In genomic region chr7:45349102-45349501, GRCh38 we compare ENCODE assay signal across 17 cellular contexts.
DNase-seq lines count a peak whose midpoint lies in the region; ATAC-seq, FAIRE-seq and TF ChIP-seq lines count a peak whose summit lies in the region.
"Had no signal": no experiment of that assay in that cellular context is flagged by ENCODE, and none has a peak within 500 bp of the region (broad histone marks: within the 10 kb centered on the region; RNA-seq: fewer than 3 reads in every experiment).

No MANE protein-coding gene starts in this region.

- no peaks in the 10 kb centered on the region for H3K9me2 ChIP-seq in GM23338 (ENCODE audit: insufficient read depth)

- H3K79me2 ChIP-seq in GM23338 (replicated peaks; ENCODE audit: insufficient read depth), result no peaks in the 10 kb centered on the region

- H3K4me3 ChIP-seq in GM23338, result no peak overlapping the region
- H3K4me3 ChIP-seq: BLaER1 treated with 17β-estradiol and CSF1 and Interleukin-3, amounts not matched to agents 10 nM and 100 nM; GM23248 had no signal

- no peak overlapping the region for H2AFZ ChIP-seq in GM23338
- H2AFZ ChIP-seq: GM23248 had no signal

- no peak overlapping the region for H3K4me2 ChIP-seq in GM23338
- H3K4me2 ChIP-seq: BLaER1 treated with 17β-estradiol and CSF1 and Interleukin-3, amounts not matched to agents 10 nM and 100 nM had no signal

- FAIRE-seq in GM19239 (lab: Jason Lieb, UNC), result no peak
- FAIRE-seq: GM12891, HTR-8/SVneo had no signal

- no peaks in the 10 kb centered on the region for H3K9me3 Mint-ChIP-seq in GM23338
- no peaks in the 10 kb centered on the region for H3K9me3 Mint-ChIP-seq in progenitor cell of endocrine pancreas (ENCODE audit: low read depth)
- no peaks in the 10 kb centered on the region for H3K9me3 Mint-ChIP-seq in HFFc6

- H4K20me1 ChIP-seq in GM23338 (replicated peaks; ENCODE audit: insufficient read depth), result no peaks in the 10 kb centered on the region; the same call in 1 of the 2 replicates
- H4K20me1 ChIP-seq: BLaER1 treated with 17β-estradiol and CSF1 and Interleukin-3, amounts not matched to agents 10 nM and 100 nM had no signal

- ATAC-seq in GM23338 (no peak), left lobe of liver (no peak)

- no peak for TF ChIP-seq EP300 in Ishikawa (IDR thresholded peaks at IDR 0.05; ENCODE audit: borderline replicate concordance)

- TF ChIP-seq CTCF in GM23338 (conservative IDR thresholded peaks at IDR 0.05; ENCODE audit: low read depth in 2 of 2) (no peak), progenitor cell of endocrine pancreas (IDR thresholded peaks at IDR 0.05; ENCODE audit: unreplicated experiment) (no peak), HFFc6 (IDR thresholded peaks at IDR 0.05) (no peak)

- H3K27ac ChIP-seq in GM23338 (ENCODE audit: low read depth), result no peak overlapping the region
- H3K27ac ChIP-seq: BLaER1 treated with 17β-estradiol and CSF1 and Interleukin-3, amounts not matched to agents 10 nM and 100 nM; GM23248 had no signal

- H3K4me1 ChIP-seq in GM23338 (ENCODE audit: insufficient read depth), result no peaks in the 10 kb centered on the region
- H3K4me1 ChIP-seq: BLaER1 treated with 17β-estradiol and CSF1 and Interleukin-3, amounts not matched to agents 10 nM and 100 nM had no signal

- H3K4me1 Mint-ChIP-seq in GM23338 (peaks cover 5% of the 10 kb centered on the region), progenitor cell of endocrine pancreas (ENCODE audit: low read depth) (peaks cover 1% of the 10 kb centered on the region), HFFc6 (ENCODE audit: low read depth) (peaks cover 15% of the 10 kb centered on the region)
- H3K4me1 Mint-ChIP-seq: CD4-positive, CD25-positive, alpha-beta regulatory T cell had no signal

- H3K27me3 ChIP-seq in GM23338 (ENCODE audit: insufficient read depth), result no peaks in the 10 kb centered on the region
- H3K27me3 ChIP-seq: BLaER1 treated with 17β-estradiol and CSF1 and Interleukin-3, amounts not matched to agents 10 nM and 100 nM had no signal

- H3K27ac Mint-ChIP-seq in GM23338, result no peak overlapping the region
- peak overlapping the region; percentile 21 for H3K27ac Mint-ChIP-seq in progenitor cell of endocrine pancreas
- no peak overlapping the region for H3K27ac Mint-ChIP-seq in HFFc6
- H3K27ac Mint-ChIP-seq: CD4-positive, CD25-positive, alpha-beta regulatory T cell had no signal

- no peaks in the 10 kb centered on the region for H3F3A ChIP-seq in GM23338 (replicated peaks; ENCODE audit: low read depth)

- H3K36me3 Mint-ChIP-seq in GM23338 (ENCODE audit: low read depth) (no peaks in the 10 kb centered on the region), progenitor cell of endocrine pancreas (ENCODE audit: insufficient read depth) (no peaks in the 10 kb centered on the region), HFFc6 (ENCODE audit: low read depth) (no peaks in the 10 kb centered on the region)
- H3K36me3 Mint-ChIP-seq: CD4-positive, CD25-positive, alpha-beta regulatory T cell had no signal

- H3K27me3 Mint-ChIP-seq in GM23338 (ENCODE audit: insufficient read depth, low read depth, poor library complexity) (no peaks in the 10 kb centered on the region), progenitor cell of endocrine pancreas (peaks cover 6% of the 10 kb centered on the region), HFFc6 (ENCODE audit: insufficient read depth) (peaks cover 19% of the 10 kb centered on the region)

- DNase-seq in GM23338 (ENCODE audit: low spot score), result no peak
- peak; percentile 32 for DNase-seq in left lobe of liver (ENCODE audit: low spot score)
- DNase-seq in progenitor cell of endocrine pancreas (ENCODE audit: low spot score, unreplicated experiment), result no peak
- DNase-seq in activated CD4-positive, alpha-beta T cell treated with anti-CD3 and anti-CD28 coated beads, Interleukin-2, amount 50 U/mL, for 48 hours, result no peak
- DNase-seq in HFFc6, result no peak
- DNase-seq in GM19239 (ENCODE audit: insufficient read length, low spot score), result no peak
- no peak for DNase-seq in activated CD8-positive, alpha-beta memory T cell treated with anti-CD3 and anti-CD28 coated beads for 24 hours
- DNase-seq: AML-193; CD4-positive, CD25-positive, alpha-beta regulatory T cell; DMS 273 treated with DMSO at 0.1 percent for 48 hours; GM23248; H7; KG1 had no signal

- H3K4me3 Mint-ChIP-seq in GM23338, result no peak overlapping the region
- H3K4me3 Mint-ChIP-seq in progenitor cell of endocrine pancreas (ENCODE audit: low read depth), result no peak overlapping the region
- no peak overlapping the region for H3K4me3 Mint-ChIP-seq in HFFc6
- H3K4me3 Mint-ChIP-seq: CD4-positive, CD25-positive, alpha-beta regulatory T cell had no signal

- H3K36me3 ChIP-seq in GM23338 (ENCODE audit: insufficient read depth), result no peaks in the 10 kb centered on the region
- H3K36me3 ChIP-seq: BLaER1 treated with 17β-estradiol and CSF1 and Interleukin-3, amounts not matched to agents 10 nM and 100 nM had no signal

- no peak for TF ChIP-seq RAD21 in Ishikawa (IDR thresholded peaks at IDR 0.05; ENCODE audit: low read depth)

TF ChIP-seq in GM23338, 12 proteins besides CTCF, POLR2A, EP300 and RAD21 (continues in another document):
- TF ChIP-seq ZNF114 (CRISPR knock-in tag; IDR thresholded peaks at IDR 0.05), result no peak
- no peak for TF ChIP-seq ETS1 (IDR thresholded peaks at IDR 0.05)
- TF ChIP-seq JUNB (IDR thresholded peaks at IDR 0.05; ENCODE audit: unreplicated experiment), result no peak
- no peak for TF ChIP-seq CREB1 (CRISPR knock-in tag; IDR thresholded peaks at IDR 0.05; ENCODE audit: low read depth)

TF ChIP-seq in Ishikawa, 13 proteins besides CTCF, POLR2A, EP300 and RAD21:
- no peak for TF ChIP-seq ZBTB7A (IDR thresholded peaks at IDR 0.05; ENCODE audit: low read depth)
- TF ChIP-seq, protein P1, sequence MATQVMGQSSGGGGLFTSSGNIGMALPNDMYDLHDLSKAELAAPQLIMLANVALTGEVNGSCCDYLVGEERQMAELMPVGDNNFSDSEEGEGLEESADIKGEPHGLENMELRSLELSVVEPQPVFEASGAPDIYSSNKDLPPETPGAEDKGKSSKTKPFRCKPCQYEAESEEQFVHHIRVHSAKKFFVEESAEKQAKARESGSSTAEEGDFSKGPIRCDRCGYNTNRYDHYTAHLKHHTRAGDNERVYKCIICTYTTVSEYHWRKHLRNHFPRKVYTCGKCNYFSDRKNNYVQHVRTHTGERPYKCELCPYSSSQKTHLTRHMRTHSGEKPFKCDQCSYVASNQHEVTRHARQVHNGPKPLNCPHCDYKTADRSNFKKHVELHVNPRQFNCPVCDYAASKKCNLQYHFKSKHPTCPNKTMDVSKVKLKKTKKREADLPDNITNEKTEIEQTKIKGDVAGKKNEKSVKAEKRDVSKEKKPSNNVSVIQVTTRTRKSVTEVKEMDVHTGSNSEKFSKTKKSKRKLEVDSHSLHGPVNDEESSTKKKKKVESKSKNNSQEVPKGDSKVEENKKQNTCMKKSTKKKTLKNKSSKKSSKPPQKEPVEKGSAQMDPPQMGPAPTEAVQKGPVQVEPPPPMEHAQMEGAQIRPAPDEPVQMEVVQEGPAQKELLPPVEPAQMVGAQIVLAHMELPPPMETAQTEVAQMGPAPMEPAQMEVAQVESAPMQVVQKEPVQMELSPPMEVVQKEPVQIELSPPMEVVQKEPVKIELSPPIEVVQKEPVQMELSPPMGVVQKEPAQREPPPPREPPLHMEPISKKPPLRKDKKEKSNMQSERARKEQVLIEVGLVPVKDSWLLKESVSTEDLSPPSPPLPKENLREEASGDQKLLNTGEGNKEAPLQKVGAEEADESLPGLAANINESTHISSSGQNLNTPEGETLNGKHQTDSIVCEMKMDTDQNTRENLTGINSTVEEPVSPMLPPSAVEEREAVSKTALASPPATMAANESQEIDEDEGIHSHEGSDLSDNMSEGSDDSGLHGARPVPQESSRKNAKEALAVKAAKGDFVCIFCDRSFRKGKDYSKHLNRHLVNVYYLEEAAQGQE (IDR thresholded peaks at IDR 0.05; ENCODE audit: low read depth), result peak; percentile 67
